In genomic region chr19:51695088-51695487, GRCh38 we compare ENCODE assay signal across 28 cellular contexts. TPM values are rescaled to one million over a fixed set of nuclear protein-coding genes. Genes with fewer than 3 reads are reported as not detected.
"Had no signal": no experiment of that assay in that cellular context is flagged by ENCODE, and none has a peak within 500 bp of the region (broad histone marks: within the 10 kb centered on the region; RNA-seq: fewer than 3 reads in every experiment).

No MANE protein-coding gene starts in this region.

- H3K27ac ChIP-seq: body of pancreas, gastrocnemius medialis, left lung, right lobe of liver, skin epidermis, suprapubic skin, tibial nerve had no signal

- H3K36me3 ChIP-seq: gastrocnemius medialis, right lobe of liver, uterus had no signal

- H3K4me3 Mint-ChIP-seq: activated naive CD8-positive, alpha-beta T cell treated with anti-CD3 and anti-CD28 coated beads, Interleukin-2, amount 50 U/mL, for 24 hours; activated T-cell treated with anti-CD3 and anti-CD28 coated beads, Interleukin-2, amount 50 U/mL, for 72 hours; dendritic cell treated with granulocyte-macrophage colony-stimulating factor and Interleukin-4, amounts not matched to agents 40 ng/mL and 50 ng/mL, for 4 days; mesothelial cell of epicardium; natural killer cell; stimulated activated naive CD8-positive, alpha-beta T cell treated with anti-CD3 and anti-CD28 coated beads, Interleukin-15, amount 100 ng/mL, for 72 hours had no signal

- H3K27ac Mint-ChIP-seq: activated naive CD8-positive, alpha-beta T cell treated with anti-CD3 and anti-CD28 coated beads, Interleukin-2, amount 50 U/mL, for 24 hours; activated T-cell treated with anti-CD3 and anti-CD28 coated beads, Interleukin-2, amount 50 U/mL, for 72 hours; dendritic cell treated with granulocyte-macrophage colony-stimulating factor and Interleukin-4, amounts not matched to agents 40 ng/mL and 50 ng/mL, for 4 days; natural killer cell; stimulated activated naive CD8-positive, alpha-beta T cell treated with anti-CD3 and anti-CD28 coated beads, Interleukin-15, amount 100 ng/mL, for 72 hours had no signal

- FAIRE-seq: endometrium had no signal

- H3K9me3 Mint-ChIP-seq: activated naive CD8-positive, alpha-beta T cell treated with anti-CD3 and anti-CD28 coated beads, Interleukin-2, amount 50 U/mL, for 24 hours; activated T-cell treated with anti-CD3 and anti-CD28 coated beads, Interleukin-2, amount 50 U/mL, for 72 hours; dendritic cell treated with granulocyte-macrophage colony-stimulating factor and Interleukin-4, amounts not matched to agents 40 ng/mL and 50 ng/mL, for 4 days; mesothelial cell of epicardium; natural killer cell; stimulated activated naive CD8-positive, alpha-beta T cell treated with anti-CD3 and anti-CD28 coated beads, Interleukin-15, amount 100 ng/mL, for 72 hours had no signal

- H3K27me3 ChIP-seq: body of pancreas, esophagus muscularis mucosa, gastrocnemius medialis, right lobe of liver, suprapubic skin, tibial nerve, uterus had no signal

- H3K4me3 ChIP-seq: body of pancreas, esophagus muscularis mucosa, gastrocnemius medialis, left lung, right lobe of liver, skin epidermis, suprapubic skin, tibial nerve, uterus had no signal

- H3K9me3 ChIP-seq: body of pancreas, esophagus muscularis mucosa, gastrocnemius medialis, left lung, right lobe of liver, suprapubic skin, tibial nerve, uterus had no signal

- H3K36me3 Mint-ChIP-seq: natural killer cell had no signal

- H3K27me3 Mint-ChIP-seq: stimulated activated naive CD8-positive, alpha-beta T cell treated with anti-CD3 and anti-CD28 coated beads, Interleukin-15, amount 100 ng/mL, for 72 hours had no signal

- ATAC-seq: activated naive CD8-positive, alpha-beta T cell treated with anti-CD3 and anti-CD28 coated beads, Interleukin-2, amount 50 U/mL, for 24 hours; activated T-cell treated with anti-CD3 and anti-CD28 coated beads, Interleukin-2, amount 50 U/mL, for 72 hours; body of pancreas; gastrocnemius medialis; left lung; natural killer cell; right lobe of liver; stimulated activated naive CD8-positive, alpha-beta T cell treated with anti-CD3 and anti-CD28 coated beads, Interleukin-15, amount 100 ng/mL, for 72 hours had no signal

- DNase-seq: activated CD4-positive, alpha-beta T cell treated with anti-CD3 and anti-CD28 coated beads for 4 hours; activated CD4-positive, alpha-beta T cell treated with anti-CD3 and anti-CD28 coated beads, Interleukin-2, amount 50 U/mL, for 48 hours; activated CD4-positive, CD25-positive, alpha-beta regulatory T cell; activated effector memory CD4-positive, alpha-beta T cell treated with Interleukin-2 at 50 U/mL for 16 hours; activated naive CD4-positive, alpha-beta T cell treated with anti-CD3 and anti-CD28 coated beads, Interleukin-2, amount 50 U/mL, for 16 hours; activated naive CD8-positive, alpha-beta T cell treated with anti-CD3 and anti-CD28 coated beads, Interleukin-2, amount 50 U/mL, for 24 hours; activated T-cell treated with anti-CD3 and anti-CD28 coated beads, Interleukin-2, amount 50 U/mL, for 72 hours; body of pancreas; effector CD4-positive, alpha-beta T cell; gastrocnemius medialis; hippocampal formation; kidney glomerular epithelial cell; left lung; natural killer cell; stimulated activated CD4-positive, alpha-beta T cell treated with anti-CD3 and anti-CD28 coated beads, Interleukin-1b, Interleukin-23, amount 100 ng/mL, for 48 hours; stimulated activated naive CD8-positive, alpha-beta T cell treated with anti-CD3 and anti-CD28 coated beads, Interleukin-15, amount 100 ng/mL, for 72 hours; T1000; uterus had no signal

- H3K4me1 ChIP-seq: right lobe of liver had no signal

RNA-seq across cellular contexts. Expression of gene HAS1, which starts 28.7 kb away (rescaled TPM):
- total RNA-seq: activated T-cell treated with anti-CD3 and anti-CD28 coated beads, Interleukin-2, amount 50 U/mL, for 72 hours; natural killer cell; right lobe of liver; T-helper 1 cell treated with Interleukin-12 subunit alpha and Interleukin-12 subunit beta and Interleukin-4 antibody, amounts not matched to agents 30 ng/mL and 1 ng/mL, for 36 hours had no signal

RNA-seq across cellular contexts. Expression of gene SIGLEC14, which starts 48.5 kb away (rescaled TPM):
- total RNA-seq: body of pancreas; lung microvascular endothelial cell; mesothelial cell of epicardium; T-helper 1 cell treated with Interleukin-12 subunit alpha and Interleukin-12 subunit beta and Interleukin-4 antibody, amounts not matched to agents 30 ng/mL and 1 ng/mL, for 36 hours had no signal

RNA-seq across cellular contexts. Expression of gene FPR1, which starts 56.6 kb away (rescaled TPM):
- total RNA-seq: activated T-cell treated with anti-CD3 and anti-CD28 coated beads, Interleukin-2, amount 50 U/mL, for 72 hours; lung microvascular endothelial cell; mesothelial cell of epicardium; T-helper 1 cell treated with Interleukin-12 subunit alpha and Interleukin-12 subunit beta and Interleukin-4 antibody, amounts not matched to agents 30 ng/mL and 1 ng/mL, for 36 hours had no signal
